In genomic region chr17:2511462-2512369, GRCh38 we compare ENCODE assay signal across 8 cellular contexts. TPM values are rescaled to one million over a fixed set of nuclear protein-coding genes. Genes with fewer than 3 reads are reported as not detected.
A peak's percentile ranks its signal among the peaks of the same experiment; 100 is the strongest.
DNase-seq lines count a peak whose midpoint lies in the region; ATAC-seq and TF ChIP-seq lines count a peak whose summit lies in the region.

A gene with protein sequence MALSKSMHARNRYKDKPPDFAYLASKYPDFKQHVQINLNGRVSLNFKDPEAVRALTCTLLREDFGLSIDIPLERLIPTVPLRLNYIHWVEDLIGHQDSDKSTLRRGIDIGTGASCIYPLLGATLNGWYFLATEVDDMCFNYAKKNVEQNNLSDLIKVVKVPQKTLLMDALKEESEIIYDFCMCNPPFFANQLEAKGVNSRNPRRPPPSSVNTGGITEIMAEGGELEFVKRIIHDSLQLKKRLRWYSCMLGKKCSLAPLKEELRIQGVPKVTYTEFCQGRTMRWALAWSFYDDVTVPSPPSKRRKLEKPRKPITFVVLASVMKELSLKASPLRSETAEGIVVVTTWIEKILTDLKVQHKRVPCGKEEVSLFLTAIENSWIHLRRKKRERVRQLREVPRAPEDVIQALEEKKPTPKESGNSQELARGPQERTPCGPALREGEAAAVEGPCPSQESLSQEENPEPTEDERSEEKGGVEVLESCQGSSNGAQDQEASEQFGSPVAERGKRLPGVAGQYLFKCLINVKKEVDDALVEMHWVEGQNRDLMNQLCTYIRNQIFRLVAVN (minus strand): TSS chr17:2511888. CDS start chr17:2502331, 9,557 bp downstream.

- TF ChIP-seq POLR2A in NB4 (IDR thresholded peaks at IDR 0.05; ENCODE audit: extremely low read depth, insufficient read length) = peak; percentile 79

- DNase-seq in GM06990 (ENCODE audit: extremely low read depth, insufficient read length) (peak; percentile 90), NB4 (ENCODE audit: low read depth) (peak; percentile 97), SK-N-DZ (ENCODE audit: low spot score) (peak; percentile 99), germinal center (ENCODE audit: low spot score) (peak; percentile 96), non-pigmented ciliary epithelial cell (ENCODE audit: low read depth) (peak; percentile 97), superior temporal gyrus (ENCODE audit: extremely low spot score) (peak; percentile 97)
- DNase-seq in activated naive CD4-positive, alpha-beta T cell treated with Interleukin-2 at 50 U/mL for 16 hours = peak; percentile 97

- H3K36me3 ChIP-seq in GM06990 (ENCODE audit: control insufficient read depth, insufficient read depth, low read length) = no peaks in the 10 kb centered on the region

- peak within 1 kb of the TSS; percentile 77 for H3K4me3 ChIP-seq in GM06990 (replicated peaks; ENCODE audit: low read depth, low read length)
- peak within 1 kb of the TSS; percentile 96 for H3K4me3 ChIP-seq in NB4 (ENCODE audit: low read depth, low read length)

- TF ChIP-seq CTCF in GM06990 (IDR thresholded peaks at IDR 0.05; ENCODE audit: insufficient read depth, low read length, poor library complexity, severe bottlenecking) = no peak
- TF ChIP-seq CTCF in NB4 (IDR thresholded peaks at IDR 0.05; ENCODE audit: low read depth, low read length) = no peak

- H3K27me3 ChIP-seq in GM06990 (replicated peaks; ENCODE audit: control insufficient read depth, insufficient read depth, low read length) = no peaks in the 10 kb centered on the region

- peak; percentile 98 for ATAC-seq in HG02571 (IDR thresholded peaks at IDR 0.05; ENCODE audit: unreplicated experiment)

RNA-seq across cellular contexts. Expression of the gene that starts here (rescaled TPM):
- polyA plus RNA-seq in SK-N-DZ (2014; cell fraction: cytosol; rRNA removed) = 31.3 and 52.9 TPM in 2 replicates
- 29.9 and 45.0 TPM in 2 replicates for polyA plus RNA-seq in SK-N-DZ (2014; cell fraction: nucleus; rRNA removed)

Comparison
In these comparisons a context has a peak if more than half of its experiments do, and no peak if none do; other contexts are left out.
1. Peak in every context shown above with its lines: DNase-seq, ATAC-seq and H3K4me3 ChIP-seq.